Comparison of ENCODE assay signal across 1 cellular context in genomic region chr11:2780850-2781412, GRCh38.
TF ChIP-seq lines count a peak whose summit lies in the region.

No MANE protein-coding gene starts in this region.

TF ChIP-seq in HepG2, 621 proteins besides CTCF, POLR2A, EP300 and RAD21 (continued from another document):
- TF ChIP-seq ARID2 (CRISPR knock-in tag; IDR thresholded peaks at IDR 0.05; ENCODE audit: borderline replicate concordance) (0 out of 2 replicates have a peak, but pooled peaks have one; percentile 44), ZNF333 (CRISPR knock-in tag; IDR thresholded peaks at IDR 0.05; ENCODE audit: borderline replicate concordance) (no peak), TBP (CRISPR knock-in tag; IDR thresholded peaks at IDR 0.05) (no peak), HNF1B (CRISPR knock-in tag; IDR thresholded peaks at IDR 0.05) (no peak), GFI1 (CRISPR knock-in tag; IDR thresholded peaks at IDR 0.05; ENCODE audit: borderline replicate concordance) (no peak), YY1 (IDR thresholded peaks at IDR 0.05; ENCODE audit: insufficient read depth, insufficient replicate concordance, low read depth, low read length) (no peak), RFX1 (IDR thresholded peaks at IDR 0.05) (no peak), ZNF160 (CRISPR knock-in tag; IDR thresholded peaks at IDR 0.05) (no peak), ZBTB34 (CRISPR knock-in tag; IDR thresholded peaks at IDR 0.05) (no peak), PITX1 (CRISPR knock-in tag; IDR thresholded peaks at IDR 0.05) (no peak), SALL1 (CRISPR knock-in tag; IDR thresholded peaks at IDR 0.05) (0 out of 2 replicates have a peak, but pooled peaks have one; percentile 0), ZNF382 (CRISPR knock-in tag; IDR thresholded peaks at IDR 0.05; ENCODE audit: borderline replicate concordance) (no peak), ZFP91 (CRISPR knock-in tag; IDR thresholded peaks at IDR 0.05; ENCODE audit: borderline replicate concordance) (no peak), ZNF136 (CRISPR knock-in tag; IDR thresholded peaks at IDR 0.05; ENCODE audit: low read depth) (no peak), NFYB (CRISPR knock-in tag; IDR thresholded peaks at IDR 0.05) (no peak), MTF2 (CRISPR knock-in tag; IDR thresholded peaks at IDR 0.05; ENCODE audit: borderline replicate concordance) (no peak), ZFP36L2 (CRISPR knock-in tag; IDR thresholded peaks at IDR 0.05) (no peak), TEF (CRISPR knock-in tag; IDR thresholded peaks at IDR 0.05) (no peak), ZNF652 (CRISPR knock-in tag; IDR thresholded peaks at IDR 0.05; ENCODE audit: borderline replicate concordance, low read depth) (no peak)
- TF ChIP-seq, protein P1, sequence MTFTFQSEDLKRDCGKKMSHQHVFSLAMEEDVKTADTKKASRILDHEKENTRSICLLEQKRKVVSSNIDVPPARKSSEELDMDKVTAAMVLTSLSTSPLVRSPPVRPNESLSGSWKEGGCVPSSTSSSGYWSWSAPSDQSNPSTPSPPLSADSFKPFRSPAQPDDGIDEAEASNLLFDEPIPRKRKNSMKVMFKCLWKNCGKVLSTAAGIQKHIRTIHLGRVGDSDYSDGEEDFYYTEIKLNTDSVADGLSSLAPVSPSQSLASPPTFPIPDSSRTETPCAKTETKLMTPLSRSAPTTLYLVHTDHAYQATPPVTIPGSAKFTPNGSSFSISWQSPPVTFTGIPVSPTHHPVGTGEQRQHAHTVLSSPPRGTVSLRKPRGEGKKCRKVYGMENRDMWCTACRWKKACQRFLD (CRISPR knock-in tag; IDR thresholded peaks at IDR 0.05; ENCODE audit: borderline replicate concordance): no peak
TF ChIP-seq in HepG2: peak in this region for 3.
